Comparison of ENCODE assay signal across 17 cellular contexts in the genomic region with DNA sequence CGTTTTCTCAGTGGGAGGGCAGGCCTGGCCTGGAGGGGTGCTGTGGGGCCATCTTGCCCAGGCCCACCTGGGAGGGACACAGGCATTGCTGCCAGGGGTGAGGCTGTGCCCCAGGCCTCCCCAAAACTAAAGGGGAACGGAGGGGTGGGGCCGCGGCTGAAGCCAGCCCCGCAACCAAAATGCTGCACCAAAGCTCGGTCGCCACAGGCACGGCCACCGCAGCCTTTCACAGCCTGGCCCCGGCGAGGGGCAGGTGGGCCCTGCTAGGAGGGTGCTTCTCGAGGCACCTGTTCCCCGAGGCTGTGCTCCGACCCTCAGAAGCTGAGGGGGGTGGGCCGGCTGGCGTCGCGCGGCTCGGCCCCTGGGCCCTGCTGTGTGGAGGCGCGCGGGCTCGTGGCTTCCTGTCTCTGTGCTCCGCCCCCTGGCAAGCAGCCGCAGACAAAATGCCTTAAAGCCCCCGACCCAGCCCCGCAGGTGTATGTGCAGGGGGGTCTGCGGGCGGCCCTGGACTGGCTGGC. TPM values are rescaled to one million over a fixed set of nuclear protein-coding genes. Genes with fewer than 3 reads are reported as not detected.
DNase-seq lines count a peak whose midpoint lies in the region; ATAC-seq and TF ChIP-seq lines count a peak whose summit lies in the region.
"Had no signal": no experiment of that assay in that cellular context is flagged by ENCODE, and none has a peak within 500 bp of the region (broad histone marks: within the 10 kb centered on the region; RNA-seq: fewer than 3 reads in every experiment).

No MANE protein-coding gene starts in this region.

- intact Hi-C loops in right cardiac atrium (cut with DNase I): no loop called here
- intact Hi-C loops in activated CD4-positive, alpha-beta memory T cell treated with anti-CD3 and anti-CD28 coated beads for 36 hours (cut with micrococcal nuclease): no loop called here
- intact Hi-C loops in uterus (cut with DNase I; ENCODE audit: low total_unique reads): no loop called here

- H3K27me3 ChIP-seq in DND-41 (ENCODE audit: insufficient read depth, low read length, poor library complexity) (no peaks in the 10 kb centered on the region), right cardiac atrium (ENCODE audit: control insufficient read depth, insufficient read depth) (no peaks in the 10 kb centered on the region), uterus (no peaks in the 10 kb centered on the region)
- H3K27me3 ChIP-seq: right lobe of liver had no signal

- H3K36me3 Mint-ChIP-seq in stimulated activated effector memory CD8-positive, alpha-beta T cell treated with anti-CD3 and anti-CD28 coated beads, Interleukin-12 subunit alpha, Interleukin-12 subunit beta, amount 100 ng/mL, for 72 hours: peaks cover 15% of the 10 kb centered on the region
- H3K36me3 Mint-ChIP-seq in activated CD4-positive, alpha-beta memory T cell treated with anti-CD3 and anti-CD28 coated beads for 36 hours: peaks cover 59% of the 10 kb centered on the region

- no peaks in the 10 kb centered on the region for H4K20me1 ChIP-seq in DND-41 (ENCODE audit: insufficient read depth, low read length)

- H3K4me3 ChIP-seq in DND-41 (ENCODE audit: low read depth in 1 of 2, low read length in 2 of 2): no peak overlapping the region
- no peak overlapping the region for H3K4me3 ChIP-seq in right cardiac atrium (ENCODE audit: low read length)
- H3K4me3 ChIP-seq in uterus: no peak overlapping the region
- H3K4me3 ChIP-seq: right lobe of liver had no signal

- H3K4me1 Mint-ChIP-seq in stimulated activated effector memory CD8-positive, alpha-beta T cell treated with anti-CD3 and anti-CD28 coated beads, Interleukin-12 subunit alpha, Interleukin-12 subunit beta, amount 100 ng/mL, for 72 hours: no peaks in the 10 kb centered on the region
- no peaks in the 10 kb centered on the region for H3K4me1 Mint-ChIP-seq in activated CD4-positive, alpha-beta memory T cell treated with anti-CD3 and anti-CD28 coated beads for 36 hours (ENCODE audit: low read depth)
- H3K4me1 Mint-ChIP-seq: activated T-helper 17 cell treated with anti-CD3 and anti-CD28 coated beads, Interleukin-2, amount 50 U/mL, for 72 hours; nephron progenitor cell had no signal

- H3K4me3 Mint-ChIP-seq in stimulated activated effector memory CD8-positive, alpha-beta T cell treated with anti-CD3 and anti-CD28 coated beads, Interleukin-12 subunit alpha, Interleukin-12 subunit beta, amount 100 ng/mL, for 72 hours: peak overlapping the region; percentile 27
- no peak overlapping the region for H3K4me3 Mint-ChIP-seq in activated CD4-positive, alpha-beta memory T cell treated with anti-CD3 and anti-CD28 coated beads for 36 hours
- H3K4me3 Mint-ChIP-seq: activated T-helper 17 cell treated with anti-CD3 and anti-CD28 coated beads, Interleukin-2, amount 50 U/mL, for 72 hours; nephron progenitor cell had no signal

- CTCF ChIA-PET in activated CD4-positive, alpha-beta memory T cell treated with anti-CD3 and anti-CD28 coated beads for 36 hours (lab: Charles Lee): no interaction called here

- POLR2A ChIA-PET in activated CD4-positive, alpha-beta memory T cell treated with anti-CD3 and anti-CD28 coated beads for 36 hours (lab: Charles Lee): no interaction called here

- H3K4me1 ChIP-seq in DND-41 (ENCODE audit: insufficient read depth, low read length) (no peaks in the 10 kb centered on the region), right cardiac atrium (ENCODE audit: control insufficient read depth, insufficient read depth, low read length) (no peaks in the 10 kb centered on the region), uterus (no peaks in the 10 kb centered on the region)
- H3K4me1 ChIP-seq: right lobe of liver had no signal

- H3K27ac ChIP-seq in DND-41 (ENCODE audit: low read length) (no peak overlapping the region), right cardiac atrium (ENCODE audit: low read length) (no peak overlapping the region), uterus (no peak overlapping the region)
- H3K27ac ChIP-seq: right lobe of liver had no signal

- TF ChIP-seq CTCF in DND-41 (IDR thresholded peaks at IDR 0.05; ENCODE audit: borderline replicate concordance, extremely low read depth, low read length, poor library complexity, severe bottlenecking): no peak
- no peak for TF ChIP-seq CTCF in uterus (IDR thresholded peaks at IDR 0.05)

- H3K9ac ChIP-seq in DND-41 (ENCODE audit: low read depth, low read length): no peak overlapping the region

- peak overlapping the region; percentile 29 for H3K27ac Mint-ChIP-seq in stimulated activated effector memory CD8-positive, alpha-beta T cell treated with anti-CD3 and anti-CD28 coated beads, Interleukin-12 subunit alpha, Interleukin-12 subunit beta, amount 100 ng/mL, for 72 hours
- no peak overlapping the region for H3K27ac Mint-ChIP-seq in activated CD4-positive, alpha-beta memory T cell treated with anti-CD3 and anti-CD28 coated beads for 36 hours
- H3K27ac Mint-ChIP-seq: activated T-helper 17 cell treated with anti-CD3 and anti-CD28 coated beads, Interleukin-2, amount 50 U/mL, for 72 hours; nephron progenitor cell had no signal

- no peak for TF ChIP-seq POLR2A in uterus (IDR thresholded peaks at IDR 0.05)

- no peak overlapping the region for H2AFZ ChIP-seq in DND-41 (ENCODE audit: low read depth, low read length)

- no peak for ATAC-seq in DND-41 (ENCODE audit: insufficient read depth, low read depth)
- ATAC-seq in right cardiac atrium: peak; percentile 40 to 65
- ATAC-seq in stimulated activated effector memory CD8-positive, alpha-beta T cell treated with anti-CD3 and anti-CD28 coated beads, Interleukin-12 subunit alpha, Interleukin-12 subunit beta, amount 100 ng/mL, for 72 hours: peak; percentile 52
- ATAC-seq: activated T-helper 17 cell treated with anti-CD3 and anti-CD28 coated beads, Interleukin-2, amount 50 U/mL, for 72 hours had no signal

- H3K36me3 ChIP-seq in DND-41 (ENCODE audit: insufficient read depth, low read length) (peaks cover 20% of the 10 kb centered on the region), uterus (no peaks in the 10 kb centered on the region)

- H3K27me3 Mint-ChIP-seq in activated CD4-positive, alpha-beta memory T cell treated with anti-CD3 and anti-CD28 coated beads for 36 hours: no peaks in the 10 kb centered on the region
- H3K27me3 Mint-ChIP-seq: activated T-helper 17 cell treated with anti-CD3 and anti-CD28 coated beads, Interleukin-2, amount 50 U/mL, for 72 hours had no signal

- no peaks in the 10 kb centered on the region for H3K9me3 Mint-ChIP-seq in stimulated activated effector memory CD8-positive, alpha-beta T cell treated with anti-CD3 and anti-CD28 coated beads, Interleukin-12 subunit alpha, Interleukin-12 subunit beta, amount 100 ng/mL, for 72 hours
- H3K9me3 Mint-ChIP-seq in activated CD4-positive, alpha-beta memory T cell treated with anti-CD3 and anti-CD28 coated beads for 36 hours: peaks cover 14% of the 10 kb centered on the region
- H3K9me3 Mint-ChIP-seq: activated T-helper 17 cell treated with anti-CD3 and anti-CD28 coated beads, Interleukin-2, amount 50 U/mL, for 72 hours had no signal

- DNase-seq in DND-41 (peak; percentile 9), NCI-H69 (lab: John Stamatoyannopoulos, UW) (peak; percentile 66), right cardiac atrium (peak in 2 of 3 donors; percentile 60 to 66), H4 (ENCODE audit: low spot score) (no peak), uterus (no peak)
- no peak for DNase-seq in stimulated activated effector memory CD8-positive, alpha-beta T cell treated with anti-CD3 and anti-CD28 coated beads, Interleukin-12 subunit alpha, Interleukin-12 subunit beta, amount 100 ng/mL, for 72 hours (ENCODE audit: low spot score in 2 of 2)
- no peak for DNase-seq in activated CD4-positive, alpha-beta memory T cell treated with anti-CD3 and anti-CD28 coated beads for 36 hours
- DNase-seq: activated CD4-positive, alpha-beta T cell treated with anti-CD3 and anti-CD28 coated beads, Interleukin-2, amount 50 U/mL, for 1 hour; DMS79; HCEC 1CT; KG1; NCI-H1436; nephron progenitor cell; right lobe of liver; stimulated activated CD4-positive, alpha-beta T cell treated with anti-CD3 and anti-CD28 coated beads, Interleukin-2, amount 100 ng/mL, for 48 hours; T-helper 9 cell had no signal

- H3K9me3 ChIP-seq in DND-41 (ENCODE audit: insufficient read depth, low read length, severe bottlenecking) (peaks cover 11% of the 10 kb centered on the region), right cardiac atrium (ENCODE audit: control insufficient read depth, low read length) (no peaks in the 10 kb centered on the region), uterus (no peaks in the 10 kb centered on the region)

- WGBS in right cardiac atrium: 88% methylated on average over 30 of the region's 30 CpGs

- no peaks in the 10 kb centered on the region for H3K79me2 ChIP-seq in DND-41 (ENCODE audit: insufficient read depth, low read length)

- no peak overlapping the region for H3K4me2 ChIP-seq in DND-41 (ENCODE audit: insufficient read depth, low read length)

RNA-seq across cellular contexts. Expression of gene JAK2, which starts 57.6 kb away (rescaled TPM):
- total RNA-seq in right cardiac atrium: 10 to 100 TPM; 10.4 to 14.6 (median 12.2) TPM
- polyA plus RNA-seq in right cardiac atrium: 4.5 TPM
- 0.41 and 1.2 TPM in 2 replicates for total RNA-seq in H4 (2014; rRNA removed; shearing (Covaris generic))
- 10 to 100 TPM; 23.2 to 25.5 TPM for total RNA-seq in activated CD4-positive, alpha-beta memory T cell treated with anti-CD3 and anti-CD28 coated beads for 36 hours
- total RNA-seq in uterus: 10 to 100 TPM; 12.8 to 47.1 (median 26.5) TPM

Comparison
In these comparisons a context has a peak if more than half of its experiments do, and no peak if none do; other contexts are left out.
1. DNase-seq: peak in DND-41 (single experiment), NCI-H69 (single experiment) and right cardiac atrium (2 of 3); none in stimulated activated effector memory CD8-positive, alpha-beta T cell treated with anti-CD3 and anti-CD28 coated beads, Interleukin-12 subunit alpha, Interleukin-12 subunit beta, amount 100 ng/mL, for 72 hours (0 of 2), H4 (single experiment), activated CD4-positive, alpha-beta memory T cell treated with anti-CD3 and anti-CD28 coated beads for 36 hours (single experiment) and uterus (0 of 2).